In the genomic region with DNA sequence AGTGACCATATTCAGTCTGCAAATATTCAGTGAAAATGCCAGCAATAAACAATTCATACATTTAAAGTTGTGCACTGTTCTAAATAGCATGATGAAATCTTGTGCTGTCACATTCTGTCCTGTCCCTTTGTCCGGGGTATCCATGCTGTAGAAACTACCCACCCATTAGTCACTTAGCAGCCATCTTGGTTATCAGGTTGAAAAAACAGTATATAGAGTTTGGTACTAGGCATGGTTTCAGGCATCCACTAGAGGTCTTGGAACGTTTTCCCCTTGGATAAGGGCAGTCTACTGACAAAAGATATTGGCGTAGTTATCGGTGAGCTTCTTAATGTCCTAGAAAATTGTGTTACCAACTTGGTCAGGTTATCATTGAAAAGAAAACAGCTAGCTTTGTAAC, we compare ENCODE assay signal across 17 cellular contexts. TPM values are rescaled to one million over a fixed set of nuclear protein-coding genes. Genes with fewer than 3 reads are reported as not detected.
A peak's percentile ranks its signal among the peaks of the same experiment; 100 is the strongest.
DNase-seq lines count a peak whose midpoint lies in the region; ATAC-seq and TF ChIP-seq lines count a peak whose summit lies in the region.
"Had no signal": no experiment of that assay in that cellular context is flagged by ENCODE, and none has a peak within 500 bp of the region (broad histone marks: within the 10 kb centered on the region; RNA-seq: fewer than 3 reads in every experiment).

No MANE protein-coding gene starts in this region.

- no peak overlapping the region for H3K27ac ChIP-seq in A673 (ENCODE audit: low read depth, low read length, poor library complexity, severe bottlenecking)
- H3K27ac ChIP-seq: 22Rv1, A549, BLaER1, GM23248 had no signal

- in situ Hi-C loops in SK-MEL-5 (cut with HindIII; ENCODE audit: low pct_unique_long_range_greater_than_20kb, low sequenced_read_pairs), result no loop called here

- H3K9ac ChIP-seq in Loucy (ENCODE audit: low read depth, low read length, poor library complexity, severe bottlenecking), result no peak overlapping the region
- H3K9ac ChIP-seq: BLaER1, GM23248 had no signal

- CTCF ChIA-PET in A673 (lab: Charles Lee), result no interaction called here

- no peaks in the 10 kb centered on the region for H3K79me2 ChIP-seq in Loucy (ENCODE audit: insufficient read depth, low read length)

- H3F3A ChIP-seq in Loucy (ENCODE audit: low read depth), result no peaks in the 10 kb centered on the region

- BruUV-seq in A673 (replicated peaks; lab: Mats Ljungman, UMichigan), result no TSS peak

- H4K20me1 ChIP-seq in Loucy (ENCODE audit: insufficient read depth, low read length, poor library complexity, severe bottlenecking), result no peaks in the 10 kb centered on the region
- H4K20me1 ChIP-seq: BLaER1 had no signal

- H3K9me2 ChIP-seq in Loucy (replicated peaks; ENCODE audit: low read depth, low read length), result no peaks in the 10 kb centered on the region

- DNase-seq in DMS 273 (lab: John Stamatoyannopoulos, UW; ENCODE audit: unreplicated experiment) (peak; percentile 11), DMS 273 treated with DMSO at 0.1 percent for 48 hours (lab: John Stamatoyannopoulos, UW) (no peak), SK-MEL-5 (ENCODE audit: low read depth, low spot score) (peak; percentile 39), A673 (ENCODE audit: low spot score) (no peak), iPS-NIHi7 (ENCODE audit: extremely low spot score) (no peak)
- DNase-seq: Calu3; CD8-positive, alpha-beta T cell; GDM1; GM23248; HFFc6 had no signal

- H3K4me1 ChIP-seq in Loucy (ENCODE audit: insufficient read depth, low read length, poor library complexity, severe bottlenecking) (no peaks in the 10 kb centered on the region), neuron (ENCODE audit: insufficient read depth, low read length) (peaks cover 44% of the 10 kb centered on the region), A673 (ENCODE audit: insufficient read depth, low read length, poor library complexity, severe bottlenecking) (no peaks in the 10 kb centered on the region)
- H3K4me1 ChIP-seq: A549, BLaER1, HAP-1 had no signal

- no peak overlapping the region for H3K4me3 ChIP-seq in Loucy (ENCODE audit: low read length, poor library complexity, severe bottlenecking)
- no peak overlapping the region for H3K4me3 ChIP-seq in neuron (ENCODE audit: low read length)
- H3K4me3 ChIP-seq in A673 (ENCODE audit: low read depth, low read length, poor library complexity, severe bottlenecking), result no peak overlapping the region
- H3K4me3 ChIP-seq: A549, BLaER1, GM23248, HAP-1 had no signal

- no peak for TF ChIP-seq CTCF in Loucy (conservative IDR thresholded peaks at IDR 0.05; ENCODE audit: low read length)
- TF ChIP-seq CTCF in A673 (conservative IDR thresholded peaks at IDR 0.05; ENCODE audit: low read depth, low read length), result no peak

- no peak for ATAC-seq in HG03097 (IDR thresholded peaks at IDR 0.05; ENCODE audit: low FRiP score, unreplicated experiment)
- ATAC-seq: CD8-positive, alpha-beta T cell had no signal

- no peaks in the 10 kb centered on the region for H3K36me3 ChIP-seq in Loucy (ENCODE audit: insufficient read depth, low read length)
- H3K36me3 ChIP-seq in neuron (ENCODE audit: insufficient read depth, low read length), result no peaks in the 10 kb centered on the region
- no peaks in the 10 kb centered on the region for H3K36me3 ChIP-seq in A673 (ENCODE audit: insufficient read depth, low read length, poor library complexity, severe bottlenecking)
- H3K36me3 ChIP-seq: BLaER1, HAP-1 had no signal

- peak overlapping the region; percentile 19 for H3K4me2 ChIP-seq in Loucy (ENCODE audit: low read depth, low read length, poor library complexity, severe bottlenecking)
- H3K4me2 ChIP-seq: A549, BLaER1 had no signal

- H2AFZ ChIP-seq in Loucy (ENCODE audit: low read length) (peak overlapping the region; percentile 68), neuron (ENCODE audit: low read depth, low read length) (peak overlapping the region; percentile 48)
- H2AFZ ChIP-seq: GM23248 had no signal

- POLR2A ChIA-PET in A673 (lab: Charles Lee; ENCODE audit: low non-redundant PET), result no interaction called here

- H3K27me3 ChIP-seq in Loucy (ENCODE audit: insufficient read depth, low read length, poor library complexity, severe bottlenecking) (peaks cover 32% of the 10 kb centered on the region), neuron (ENCODE audit: insufficient read depth, low read length) (no peaks in the 10 kb centered on the region), A673 (replicated peaks; ENCODE audit: insufficient read depth, low read depth, low read length, poor library complexity) (no peaks in the 10 kb centered on the region)
- H3K27me3 ChIP-seq: BLaER1 had no signal

- H3K9me3 ChIP-seq in Loucy (ENCODE audit: insufficient read depth, low read depth, low read length), result no peaks in the 10 kb centered on the region
- no peaks in the 10 kb centered on the region for H3K9me3 ChIP-seq in neuron (ENCODE audit: low read length)
- no peaks in the 10 kb centered on the region for H3K9me3 ChIP-seq in A673 (ENCODE audit: low read depth, low read length, poor library complexity, severe bottlenecking)
- H3K9me3 ChIP-seq: A549, BLaER1, HAP-1 had no signal

- intact Hi-C loops in A673 (cut with micrococcal nuclease; ENCODE audit: unreplicated experiment), result no loop called here

RNA-seq across cellular contexts. Expression of gene MAP3K7, which starts 12.3 kb away (rescaled TPM):
- 23.0 and 26.1 TPM in 2 replicates for total RNA-seq in SK-MEL-5 (2014; rRNA removed; shearing (Covaris generic))
- 19.5 and 23.4 TPM in 2 replicates for polyA plus RNA-seq in SK-MEL-5 (2015; cell fraction: cytosol; rRNA removed)
- 86.9 and 101 TPM in 2 replicates for polyA plus RNA-seq in SK-MEL-5 (2015; cell fraction: nucleus; rRNA removed)
- 34.3 and 35.6 TPM in 2 replicates for total RNA-seq in A673 (2021)

Comparison
In these comparisons a context has a peak if more than half of its experiments do, and no peak if none do; other contexts are left out.
1. DNase-seq: peak in DMS 273 (single experiment) and SK-MEL-5 (single experiment); none in DMS 273 treated with DMSO at 0.1 percent for 48 hours (single experiment), A673 (single experiment) and iPS-NIHi7 (single experiment).